Comparison of ENCODE assay signal across 1 cellular context in the genomic region with DNA sequence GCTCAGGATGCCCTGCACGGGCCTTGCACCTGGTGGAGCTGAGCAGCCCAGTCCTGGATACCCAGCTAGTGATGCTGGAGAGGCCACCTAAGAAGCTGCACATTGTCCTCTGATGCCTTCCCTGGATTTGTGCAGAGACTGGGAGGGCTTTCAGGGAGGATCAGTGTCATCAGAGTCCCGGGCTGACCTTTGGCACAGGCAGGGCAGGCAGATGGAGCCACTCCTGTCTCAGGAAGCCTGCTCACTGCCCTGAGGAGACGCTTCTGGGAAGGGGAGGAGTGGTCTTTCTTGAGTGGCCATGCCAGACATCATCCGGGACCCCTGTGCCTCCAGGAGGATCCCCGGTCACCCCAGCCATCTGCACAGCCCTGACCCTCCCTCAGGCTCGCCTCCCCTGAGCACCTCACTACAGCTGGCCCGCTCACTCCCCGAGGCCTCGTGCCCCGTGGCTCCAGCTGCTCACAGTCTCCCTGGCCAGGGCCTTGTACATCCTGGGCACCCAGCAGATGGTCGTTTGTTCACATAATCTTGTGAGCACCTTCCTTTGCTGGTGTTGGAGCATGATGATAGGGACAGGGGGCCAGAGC.
TF ChIP-seq lines count a peak whose summit lies in the region.

No MANE protein-coding gene starts in this region.

TF ChIP-seq in IMR-90, 13 proteins besides CTCF, POLR2A, EP300 and RAD21:
- TF ChIP-seq RFX5 (IDR thresholded peaks at IDR 0.05; ENCODE audit: low read depth, low read length) (no peak), MXI1 (IDR thresholded peaks at IDR 0.05; ENCODE audit: borderline replicate concordance, low read depth, low read length) (no peak), ELK1 (IDR thresholded peaks at IDR 0.05; ENCODE audit: borderline replicate concordance, low read depth, low read length) (no peak), RCOR1 (IDR thresholded peaks at IDR 0.05; ENCODE audit: insufficient replicate concordance, low read length) (no peak), MAFK (IDR thresholded peaks at IDR 0.05; ENCODE audit: low read depth, low read length) (no peak), CHD1 (IDR thresholded peaks at IDR 0.05; ENCODE audit: low read depth, low read length) (no peak), NFE2L2 (IDR thresholded peaks at IDR 0.05; ENCODE audit: low read depth, low read length) (no peak), FOS (IDR thresholded peaks at IDR 0.05; ENCODE audit: low read depth, low read length) (no peak), BHLHE40 (IDR thresholded peaks at IDR 0.05; ENCODE audit: low read depth, low read length) (no peak), MAZ (IDR thresholded peaks at IDR 0.05; ENCODE audit: borderline replicate concordance, low read depth, low read length) (no peak), CEBPB (IDR thresholded peaks at IDR 0.05; ENCODE audit: low read depth, low read length) (no peak)
- TF ChIP-seq, protein P1, sequence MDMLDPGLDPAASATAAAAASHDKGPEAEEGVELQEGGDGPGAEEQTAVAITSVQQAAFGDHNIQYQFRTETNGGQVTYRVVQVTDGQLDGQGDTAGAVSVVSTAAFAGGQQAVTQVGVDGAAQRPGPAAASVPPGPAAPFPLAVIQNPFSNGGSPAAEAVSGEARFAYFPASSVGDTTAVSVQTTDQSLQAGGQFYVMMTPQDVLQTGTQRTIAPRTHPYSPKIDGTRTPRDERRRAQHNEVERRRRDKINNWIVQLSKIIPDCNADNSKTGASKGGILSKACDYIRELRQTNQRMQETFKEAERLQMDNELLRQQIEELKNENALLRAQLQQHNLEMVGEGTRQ (IDR thresholded peaks at IDR 0.05; ENCODE audit: low read depth, low read length), result no peak
